In the genomic region with DNA sequence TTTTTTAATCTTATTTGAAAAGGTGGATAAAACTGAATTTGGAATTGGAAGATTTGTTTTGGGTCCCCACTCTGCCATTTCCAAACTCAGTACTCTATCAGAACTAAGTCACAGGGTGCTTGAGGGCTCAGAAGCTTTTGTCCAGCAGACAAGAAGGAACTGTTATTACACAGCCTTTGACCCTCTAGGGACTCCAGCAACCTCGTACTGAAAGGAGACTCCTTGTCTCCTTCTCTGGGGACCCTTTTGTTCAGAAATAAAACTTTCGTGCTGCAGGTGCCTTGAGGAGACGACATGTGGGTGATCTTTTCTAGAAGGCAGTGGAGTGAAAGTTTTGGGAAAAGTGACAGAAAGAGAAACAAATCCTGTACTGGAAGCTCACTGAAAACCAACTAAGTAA, we compare ENCODE assay signal across 4 cellular contexts. TPM values are rescaled to one million over a fixed set of nuclear protein-coding genes. Genes with fewer than 3 reads are reported as not detected.
"Had no signal": no experiment of that assay in that cellular context is flagged by ENCODE, and none has a peak within 500 bp of the region (broad histone marks: within the 10 kb centered on the region; RNA-seq: fewer than 3 reads in every experiment).

No MANE protein-coding gene starts in this region.

- H3K4me3 ChIP-seq: GM12878 had no signal

- ATAC-seq: GM12878 had no signal

- DNase-seq: GDM1, GF-D8 had no signal

RNA-seq across cellular contexts. Expression of gene RNF39, which starts 21.9 kb away (rescaled TPM):
- total RNA-seq: G401, GM12878 had no signal

RNA-seq across cellular contexts. Expression of gene TRIM31, which starts 59.2 kb away (rescaled TPM):
- total RNA-seq: G401 had no signal
